Comparison of ENCODE assay signal across 1 cellular context in the genomic region with DNA sequence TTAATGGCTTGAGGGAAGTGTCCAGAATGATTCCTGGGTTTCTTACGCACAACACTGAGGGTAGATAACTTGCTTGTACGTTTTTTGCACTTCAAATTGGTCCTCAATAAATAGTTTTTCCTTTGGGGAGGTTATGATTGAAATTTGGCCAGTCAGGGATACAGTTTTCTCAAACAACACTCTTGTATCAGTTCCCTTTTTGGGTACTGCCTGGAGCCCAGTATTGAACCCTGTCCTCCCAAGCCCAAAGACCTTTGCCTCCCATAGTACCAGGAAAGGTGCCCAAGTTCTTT.
TF ChIP-seq lines count a peak whose summit lies in the region.

No MANE protein-coding gene starts in this region.

TF ChIP-seq in IMR-90, 13 proteins besides CTCF, POLR2A, EP300 and RAD21:
- TF ChIP-seq, protein P1, sequence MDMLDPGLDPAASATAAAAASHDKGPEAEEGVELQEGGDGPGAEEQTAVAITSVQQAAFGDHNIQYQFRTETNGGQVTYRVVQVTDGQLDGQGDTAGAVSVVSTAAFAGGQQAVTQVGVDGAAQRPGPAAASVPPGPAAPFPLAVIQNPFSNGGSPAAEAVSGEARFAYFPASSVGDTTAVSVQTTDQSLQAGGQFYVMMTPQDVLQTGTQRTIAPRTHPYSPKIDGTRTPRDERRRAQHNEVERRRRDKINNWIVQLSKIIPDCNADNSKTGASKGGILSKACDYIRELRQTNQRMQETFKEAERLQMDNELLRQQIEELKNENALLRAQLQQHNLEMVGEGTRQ (IDR thresholded peaks at IDR 0.05; ENCODE audit: low read depth, low read length), result no peak
- TF ChIP-seq SMC3 (IDR thresholded peaks at IDR 0.05; ENCODE audit: low read depth, low read length) (no peak), NFE2L2 (IDR thresholded peaks at IDR 0.05; ENCODE audit: low read depth, low read length) (no peak), MAFK (IDR thresholded peaks at IDR 0.05; ENCODE audit: low read depth, low read length) (no peak), FOS (IDR thresholded peaks at IDR 0.05; ENCODE audit: low read depth, low read length) (no peak), RFX5 (IDR thresholded peaks at IDR 0.05; ENCODE audit: low read depth, low read length) (no peak), BHLHE40 (IDR thresholded peaks at IDR 0.05; ENCODE audit: low read depth, low read length) (no peak), MAZ (IDR thresholded peaks at IDR 0.05; ENCODE audit: borderline replicate concordance, low read depth, low read length) (no peak), RCOR1 (IDR thresholded peaks at IDR 0.05; ENCODE audit: insufficient replicate concordance, low read length) (no peak), CHD1 (IDR thresholded peaks at IDR 0.05; ENCODE audit: low read depth, low read length) (no peak), CEBPB (IDR thresholded peaks at IDR 0.05; ENCODE audit: low read depth, low read length) (no peak), MXI1 (IDR thresholded peaks at IDR 0.05; ENCODE audit: borderline replicate concordance, low read depth, low read length) (no peak)
- TF ChIP-seq, protein P2, sequence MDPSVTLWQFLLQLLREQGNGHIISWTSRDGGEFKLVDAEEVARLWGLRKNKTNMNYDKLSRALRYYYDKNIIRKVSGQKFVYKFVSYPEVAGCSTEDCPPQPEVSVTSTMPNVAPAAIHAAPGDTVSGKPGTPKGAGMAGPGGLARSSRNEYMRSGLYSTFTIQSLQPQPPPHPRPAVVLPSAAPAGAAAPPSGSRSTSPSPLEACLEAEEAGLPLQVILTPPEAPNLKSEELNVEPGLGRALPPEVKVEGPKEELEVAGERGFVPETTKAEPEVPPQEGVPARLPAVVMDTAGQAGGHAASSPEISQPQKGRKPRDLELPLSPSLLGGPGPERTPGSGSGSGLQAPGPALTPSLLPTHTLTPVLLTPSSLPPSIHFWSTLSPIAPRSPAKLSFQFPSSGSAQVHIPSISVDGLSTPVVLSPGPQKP (IDR thresholded peaks at IDR 0.05; ENCODE audit: borderline replicate concordance, low read depth, low read length), result no peak
